ENCODE assay signal across 9 cellular contexts in the genomic region with DNA sequence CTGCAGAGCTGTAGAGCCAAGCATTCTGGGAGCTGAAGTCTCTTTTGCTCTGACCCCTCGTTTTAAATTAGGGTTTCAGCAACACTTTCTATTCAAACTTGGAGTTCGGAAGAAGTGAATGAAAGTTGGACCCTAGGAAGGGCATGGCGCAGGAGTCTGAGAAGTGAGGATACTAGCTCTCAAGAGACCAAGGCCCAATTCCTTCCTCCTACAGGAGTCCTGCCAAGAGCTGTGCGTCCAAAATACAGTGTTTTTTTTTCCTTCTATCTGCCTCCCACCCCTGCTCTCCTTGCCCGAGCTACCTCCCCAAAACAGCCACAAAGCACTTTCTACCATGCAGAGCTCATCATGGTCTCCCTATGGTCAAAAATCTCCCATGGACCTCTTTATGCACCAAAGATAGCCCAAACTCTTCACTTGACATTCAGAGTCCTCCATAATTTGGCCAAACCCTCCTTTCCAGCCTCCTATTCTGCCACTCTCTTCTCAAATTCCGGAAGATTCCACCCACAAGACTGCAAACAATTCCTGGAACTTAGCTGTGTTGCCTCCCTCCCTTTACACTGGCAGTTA. TPM values are rescaled to one million over a fixed set of nuclear protein-coding genes. Genes with fewer than 3 reads are reported as not detected.
DNase-seq lines count a peak whose midpoint lies in the region; FAIRE-seq and TF ChIP-seq lines count a peak whose summit lies in the region.
"Had no signal": no experiment of that assay in that cellular context is flagged by ENCODE, and none has a peak within 500 bp of the region (broad histone marks: within the 10 kb centered on the region; RNA-seq: fewer than 3 reads in every experiment).

No MANE protein-coding gene starts in this region.

- peak overlapping the region; percentile 62; the same call in 1 of the 2 replicates for H2BK15ac ChIP-seq in H1 (ENCODE audit: low read length)

- peaks cover 38% of the 10 kb centered on the region for H4K20me1 ChIP-seq in OCI-LY3 (ENCODE audit: insufficient read depth, low read length)
- H4K20me1 ChIP-seq in H1 (replicated peaks in 1 of 2; ENCODE audit: control insufficient read depth in 1 of 2, insufficient read depth in 2 of 2, low read length in 2 of 2), result peaks cover 17 to 25% of the 10 kb centered on the region in 2 experiments

- TF ChIP-seq POLR2A in H1 (IDR thresholded peaks at IDR 0.05; ENCODE audit: control extremely low read depth in 1 of 2, low read depth in 2 of 2, low read length in 2 of 2), result no peak

- H2BK5ac ChIP-seq in H1 (ENCODE audit: low read depth, low read length), result peak overlapping the region; percentile 99; the same call in 1 of the 2 replicates

- DNase-seq in CD14-positive monocyte (ENCODE audit: low spot score) (no peak), H1 (ENCODE audit: low read depth in 1 of 2, low spot score in 2 of 2) (no peak), neural crest cell (ENCODE audit: low read depth, low spot score) (no peak), G401 (ENCODE audit: low spot score) (no peak), NCI-H1417 treated with DMSO at 0.1 percent for 48 hours (lab: John Stamatoyannopoulos, UW) (no peak), MV-4-11 (lab: John Stamatoyannopoulos, UW) (no peak), iPS-NIHi11 (ENCODE audit: low spot score) (no peak)

- H3K9ac ChIP-seq in OCI-LY3 (ENCODE audit: low read length) (peak overlapping the region; percentile 97), H1 (replicated peaks in 1 of 4; ENCODE audit: extremely low read depth in 1 of 4, low read depth in 3 of 4, low read length in 3 of 4) (no peak overlapping the region; a peak in 2 of 7 replicates)

- no peak overlapping the region for H3K4ac ChIP-seq in H1 (replicated peaks; ENCODE audit: insufficient read length, low read depth, low read length)

- H2BK120ac ChIP-seq in H1 (replicated peaks; ENCODE audit: low read depth, low read length), result no peak overlapping the region

- H3K79me1 ChIP-seq in H1 (ENCODE audit: low read depth, low read length), result 0 out of 2 replicates have a peak, but pooled peaks cover 2% of the 10 kb centered on the region

- WGBS in H1 (ENCODE audit: extremely low coverage in 1 of 2, insufficient coverage in 1 of 2, insufficient read length in 1 of 2, insufficient replicate concordance in 2 of 2, low coverage in 1 of 2, low lambda C conversion rate in 2 of 2, missing lambda C conversion rate in 1 of 2), 2 experiments, result 61% methylated on average over 6 of the region's 6 CpGs; no CpG with 5 or more reads in 1 of the 2 experiments

- H3K14ac ChIP-seq in H1 (ENCODE audit: insufficient read length), result no peak overlapping the region

- peaks cover 41% of the 10 kb centered on the region for H3K4me1 Mint-ChIP-seq in CD14-positive monocyte
- peaks cover 39% of the 10 kb centered on the region for H3K4me1 Mint-ChIP-seq in neural crest cell

- H3K4me3 ChIP-seq in OCI-LY3 (ENCODE audit: low read length) (peak overlapping the region; percentile 91), H1 (ENCODE audit: extremely low read depth in 1 of 4, insufficient read depth in 2 of 4, low read depth in 3 of 4, low read length in 4 of 4) (peak overlapping the region; percentile 89 to 95 (median 94); a peak in 6 of 8 replicates)

- H2BK20ac ChIP-seq in H1 (ENCODE audit: low read length), result no peak overlapping the region

- H4K8ac ChIP-seq in H1 (ENCODE audit: extremely low read depth, insufficient read depth, low read length), result no peak overlapping the region

- no peak for TF ChIP-seq CTCF in CD14-positive monocyte (IDR thresholded peaks at IDR 0.05)
- TF ChIP-seq CTCF in OCI-LY3 (IDR thresholded peaks at IDR 0.05; ENCODE audit: low read depth, low read length), result no peak
- TF ChIP-seq CTCF in H1 (IDR thresholded peaks at IDR 0.05; ENCODE audit: control extremely low read depth in 1 of 3, insufficient read depth in 1 of 3, low read depth in 1 of 3, low read length in 3 of 3), result no peak
- TF ChIP-seq CTCF in neural crest cell (conservative IDR thresholded peaks at IDR 0.05), result no peak

- H2AFZ ChIP-seq in OCI-LY3 (ENCODE audit: low read depth, low read length) (peak overlapping the region; percentile 88), H1 (ENCODE audit: low read length) (peak overlapping the region; percentile 99)

- peaks cover 28% of the 10 kb centered on the region for H3K4me1 ChIP-seq in OCI-LY3 (ENCODE audit: low read length)
- peaks cover under 1 to 8% (median 2%) of the 10 kb centered on the region in 4 experiments; a peak in 6 of 7 replicates for H3K4me1 ChIP-seq in H1 (replicated peaks in 1 of 4; ENCODE audit: control insufficient read depth in 3 of 4, insufficient read depth in 4 of 4, low read length in 3 of 4)

- H3K36me3 Mint-ChIP-seq in CD14-positive monocyte (peaks cover 3 to 14% of the 10 kb centered on the region in 2 donors), neural crest cell (ENCODE audit: low read depth) (peaks cover 19% of the 10 kb centered on the region)

- H2AK5ac ChIP-seq in H1 (ENCODE audit: low read depth, low read length), result no peak overlapping the region

- no peak for FAIRE-seq in H1 (lab: Jason Lieb, UNC)
- FAIRE-seq: small intestine had no signal

- peaks cover 0 to 12% (median 4%) of the 10 kb centered on the region in 7 donors for H3K9me3 Mint-ChIP-seq in CD14-positive monocyte
- peaks cover 6% of the 10 kb centered on the region for H3K9me3 Mint-ChIP-seq in neural crest cell

- peak overlapping the region; percentile 72 for H3K27ac ChIP-seq in OCI-LY3 (ENCODE audit: low read length)
- H3K27ac ChIP-seq in H1 (ENCODE audit: low read depth, low read length), result peak overlapping the region; percentile 98; the same call in 1 of the 2 replicates

- H3K27me3 ChIP-seq in OCI-LY3 (ENCODE audit: low read depth, low read length) (no peaks in the 10 kb centered on the region), H1 (replicated peaks in 1 of 4; ENCODE audit: control insufficient read depth in 3 of 4, extremely low read depth in 1 of 4, insufficient read depth in 3 of 4, low read length in 3 of 4) (peaks cover 3 to 16% (median 11%) of the 10 kb centered on the region in 4 experiments; a peak in 5 of 7 replicates)

- no peak overlapping the region; the same call in 1 of the 2 replicates for H3K18ac ChIP-seq in H1 (ENCODE audit: extremely low read depth, low read length)

- peak overlapping the region; percentile 20 for H4K5ac ChIP-seq in H1 (ENCODE audit: insufficient read length, low read depth, low read length)

- H4K91ac ChIP-seq in H1 (replicated peaks; ENCODE audit: insufficient read length, low read length), result no peak overlapping the region

- no peak overlapping the region for H3K23ac ChIP-seq in H1 (ENCODE audit: insufficient read length)

- H3K27ac Mint-ChIP-seq in CD14-positive monocyte, result peak overlapping the region in 6 of 7 donors; percentile 55 to 98 (median 97)
- H3K27ac Mint-ChIP-seq in neural crest cell (ENCODE audit: unreplicated experiment), result peak overlapping the region; percentile 100

- peaks cover 44% of the 10 kb centered on the region for H3K79me2 ChIP-seq in OCI-LY3 (ENCODE audit: low read length)
- H3K79me2 ChIP-seq in H1 (ENCODE audit: control insufficient read depth in 1 of 2, insufficient read depth in 2 of 2, low read length in 2 of 2), result peaks cover 34 to 42% of the 10 kb centered on the region in 2 experiments

- no peak overlapping the region; the same call in 1 of the 2 replicates for H2BK12ac ChIP-seq in H1 (ENCODE audit: low read depth, low read length)

- in situ Hi-C loops in G401 (cut with HindIII; ENCODE audit: low sequenced_read_pairs), result no loop called here

- peaks cover 4% of the 10 kb centered on the region for H3K23me2 ChIP-seq in H1 (ENCODE audit: low read depth, low read length)

- H3K27me3 Mint-ChIP-seq in CD14-positive monocyte (ENCODE audit: low read depth in 3 of 3) (peaks cover 6 to 8% (median 8%) of the 10 kb centered on the region in 3 donors), neural crest cell (ENCODE audit: low read depth) (peaks cover 31% of the 10 kb centered on the region)

- TF ChIP-seq RAD21 in H1 (IDR thresholded peaks at IDR 0.05 in 1 of 2, conservative IDR thresholded peaks at IDR 0.05 in 1 of 2; ENCODE audit: low read depth in 2 of 2, low read length in 2 of 2), result no peak

- TF ChIP-seq EP300 in H1 (IDR thresholded peaks at IDR 0.05; ENCODE audit: borderline replicate concordance in 1 of 2, low read depth in 2 of 2, low read length in 2 of 2), result no peak

- CTCF ChIA-PET in H1 (lab: Charles Lee; ENCODE audit: partially characterized antibody), result interaction anchor here (0.7 to 2.4 kb wide), 9 partner anchors 11 to 217 kb away, joined by 3 to 8 read pairs (median 3); no protein-coding TSS in a partner anchor

- POLR2A ChIA-PET in H1 (lab: Charles Lee; ENCODE audit: partially characterized antibody), result interaction anchor here (0.6 to 3.4 kb wide), 31 partner anchors 8 to 239 kb away, joined by 3 to 24 read pairs (median 4); a partner anchor contains a TSS

- H3K4me3 Mint-ChIP-seq in CD14-positive monocyte, result peak overlapping the region; percentile 86 to 92
- H3K4me3 Mint-ChIP-seq in neural crest cell, result peak overlapping the region; percentile 87

- intact Hi-C loops in CD14-positive monocyte (cut with micrococcal nuclease), result loop anchor here (5.0 to 10.0 kb wide), 2 partner anchors 108 to 571 kb away; a partner anchor contains a TSS

- peaks cover 7% of the 10 kb centered on the region; the same call in 1 of the 2 replicates for H3K9me3 ChIP-seq in OCI-LY3 (ENCODE audit: insufficient read depth, low read length)
- H3K9me3 ChIP-seq in H1 (ENCODE audit: insufficient read depth in 2 of 2, low read depth in 1 of 2, low read length in 1 of 2), result peaks cover 0 to 4% of the 10 kb centered on the region in 2 experiments; a peak in 2 of 4 replicates

- peak overlapping the region; percentile 70 for H3K4me2 ChIP-seq in OCI-LY3 (ENCODE audit: low read length)
- peak overlapping the region; percentile 62 to 77 for H3K4me2 ChIP-seq in H1 (ENCODE audit: insufficient read depth in 1 of 2, low read depth in 2 of 2, low read length in 2 of 2)

- no peak overlapping the region for H3K56ac ChIP-seq in H1 (replicated peaks; ENCODE audit: insufficient read length, low read depth, low read length)

- H3K36me3 ChIP-seq in OCI-LY3 (replicated peaks; ENCODE audit: low read depth, low read length) (peaks cover 28% of the 10 kb centered on the region), H1 (ENCODE audit: control insufficient read depth in 2 of 4, insufficient read depth in 4 of 4, low read length in 3 of 4) (peaks cover 0 to 7% (median 2%) of the 10 kb centered on the region in 4 experiments; a peak in 2 of 8 replicates)

RNA-seq across cellular contexts. Expression of a gene that starts 0.6 kb away (rescaled TPM):
- polyA plus RNA-seq in CD14-positive monocyte, result 10 to 100 TPM; 31.7 to 55.5 TPM
- total RNA-seq in H1 (2021; fragmentation: NEBNext Ultra II Directional; extraction: Animal tissue kit (Norgen Biotek cat#: 25700)), result 247 and 260 TPM in 2 replicates
- polyA plus RNA-seq in H1 (2011; rRNA removed), result 107 and 117 TPM in 2 replicates
- 132 TPM for polyA plus RNA-seq in H1 (2011; cell fraction: cytosol; rRNA removed)
- 111 TPM for polyA plus RNA-seq in H1 (2011; cell fraction: nucleus; rRNA removed)
- 137 to 164 TPM (median 152 TPM) in 4 replicates for polyA plus RNA-seq in H1 (2012, experiment 1 of 2)
- polyA plus RNA-seq in H1 (2012, experiment 2 of 2), result 47.5 TPM
- polyA plus RNA-seq in H1 (2013, experiment 1 of 2), result 165 TPM
- 173 TPM for polyA plus RNA-seq in H1 (2013, experiment 2 of 2)
- polyA minus RNA-seq in H1 (2011; rRNA and poly(A)+ RNA removed), result 267 and 364 TPM in 2 replicates
- 136 TPM for polyA minus RNA-seq in H1 (2011; cell fraction: cytosol; rRNA and poly(A)+ RNA removed)
- 196 TPM for polyA minus RNA-seq in H1 (2011; cell fraction: nucleus; rRNA and poly(A)+ RNA removed)
- 207 and 227 TPM in 2 replicates for total RNA-seq in neural crest cell
- 204 and 275 TPM in 2 replicates for total RNA-seq in G401 (2014; rRNA removed; shearing (Covaris generic))
